ENCODE assay signal across 8 cellular contexts in the genomic region with DNA sequence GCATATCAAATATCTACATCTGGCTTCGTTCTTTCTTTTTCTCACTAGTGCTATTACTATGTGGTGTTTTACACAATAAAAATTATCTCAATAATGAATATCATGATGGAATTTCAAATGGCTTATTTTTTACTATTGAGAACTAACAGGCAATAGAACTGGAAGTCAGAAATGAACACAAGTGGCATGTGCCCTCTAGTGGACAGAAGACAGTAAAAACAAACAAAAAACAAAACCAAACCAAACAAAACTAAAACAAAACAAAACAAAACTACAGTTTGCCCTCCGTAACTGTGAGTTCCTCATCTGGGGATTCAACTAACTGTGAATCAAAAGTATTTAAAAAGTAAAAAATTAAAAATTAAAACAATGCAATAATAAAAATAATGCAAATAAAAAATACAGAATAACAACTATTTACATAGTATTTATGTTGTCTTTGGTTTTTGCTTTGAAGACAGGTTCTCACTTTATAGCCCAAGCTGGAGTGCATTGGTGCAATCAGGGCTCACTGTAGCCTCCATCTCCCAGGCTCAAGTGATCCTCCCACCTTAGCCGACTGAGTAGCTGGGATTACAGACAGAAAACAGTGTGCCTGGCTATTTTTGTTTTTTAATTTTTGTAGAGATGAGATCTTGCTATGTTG.
A peak's percentile ranks its signal among the peaks of the same experiment; 100 is the strongest.
DNase-seq lines count a peak whose midpoint lies in the region; ATAC-seq and TF ChIP-seq lines count a peak whose summit lies in the region.

No MANE protein-coding gene starts in this region.

- ATAC-seq in HG02571 (IDR thresholded peaks at IDR 0.05; ENCODE audit: unreplicated experiment): peak; percentile 88
- no peak for ATAC-seq in activated naive CD4-positive, alpha-beta T cell treated with anti-CD3 and anti-CD28 coated beads, Interleukin-2, amount 50 U/mL, for 72 hours

- no peaks in the 10 kb centered on the region for H3K4me1 Mint-ChIP-seq in chondrocyte (ENCODE audit: low read depth)

- peaks cover 4% of the 10 kb centered on the region for H3K27me3 Mint-ChIP-seq in chondrocyte (ENCODE audit: low read depth)

- DNase-seq in NCI-H82 (lab: John Stamatoyannopoulos, UW) (peak; percentile 32), NCI-H82 treated with DMSO at 0.1 percent for 48 hours (lab: John Stamatoyannopoulos, UW; ENCODE audit: unreplicated experiment) (no peak), MV-4-11 (lab: John Stamatoyannopoulos, UW) (peak; percentile 5), chondrocyte (ENCODE audit: low spot score) (no peak), renal cortical epithelial cell (ENCODE audit: low read depth) (peak; percentile 25)
- DNase-seq in activated naive CD4-positive, alpha-beta T cell treated with anti-CD3 and anti-CD28 coated beads, Interleukin-2, amount 50 U/mL, for 72 hours (ENCODE audit: low spot score in 2 of 2): no peak
- DNase-seq in stimulated activated CD4-positive, alpha-beta T cell treated with anti-CD3 and anti-CD28 coated beads, Interleukin-15, amount 100 ng/mL, for 24 hours: no peak

- H3K9me3 Mint-ChIP-seq in chondrocyte (ENCODE audit: low read depth): no peaks in the 10 kb centered on the region
- H3K9me3 Mint-ChIP-seq in activated naive CD4-positive, alpha-beta T cell treated with anti-CD3 and anti-CD28 coated beads, Interleukin-2, amount 50 U/mL, for 72 hours: peaks cover 5 to 8% of the 10 kb centered on the region in 2 donors

- no peak overlapping the region for H3K4me3 Mint-ChIP-seq in chondrocyte (ENCODE audit: unreplicated experiment)

- TF ChIP-seq CTCF in chondrocyte (IDR thresholded peaks at IDR 0.05): peak; percentile 83

- H3K36me3 Mint-ChIP-seq in chondrocyte (ENCODE audit: low read depth): no peaks in the 10 kb centered on the region
- H3K36me3 Mint-ChIP-seq in activated naive CD4-positive, alpha-beta T cell treated with anti-CD3 and anti-CD28 coated beads, Interleukin-2, amount 50 U/mL, for 72 hours: no peaks in the 10 kb centered on the region

- H3K27ac Mint-ChIP-seq in chondrocyte (ENCODE audit: unreplicated experiment): no peak overlapping the region
- no peak overlapping the region for H3K27ac Mint-ChIP-seq in activated naive CD4-positive, alpha-beta T cell treated with anti-CD3 and anti-CD28 coated beads, Interleukin-2, amount 50 U/mL, for 72 hours

Comparison
In these comparisons a context has a peak if more than half of its experiments do, and no peak if none do; other contexts are left out.
1. DNase-seq: peak in NCI-H82 (single experiment), MV-4-11 (single experiment) and renal cortical epithelial cell (single experiment); none in NCI-H82 treated with DMSO at 0.1 percent for 48 hours (single experiment), chondrocyte (single experiment), activated naive CD4-positive, alpha-beta T cell treated with anti-CD3 and anti-CD28 coated beads, Interleukin-2, amount 50 U/mL, for 72 hours (0 of 2) and stimulated activated CD4-positive, alpha-beta T cell treated with anti-CD3 and anti-CD28 coated beads, Interleukin-15, amount 100 ng/mL, for 24 hours (single experiment).